In the genomic region with DNA sequence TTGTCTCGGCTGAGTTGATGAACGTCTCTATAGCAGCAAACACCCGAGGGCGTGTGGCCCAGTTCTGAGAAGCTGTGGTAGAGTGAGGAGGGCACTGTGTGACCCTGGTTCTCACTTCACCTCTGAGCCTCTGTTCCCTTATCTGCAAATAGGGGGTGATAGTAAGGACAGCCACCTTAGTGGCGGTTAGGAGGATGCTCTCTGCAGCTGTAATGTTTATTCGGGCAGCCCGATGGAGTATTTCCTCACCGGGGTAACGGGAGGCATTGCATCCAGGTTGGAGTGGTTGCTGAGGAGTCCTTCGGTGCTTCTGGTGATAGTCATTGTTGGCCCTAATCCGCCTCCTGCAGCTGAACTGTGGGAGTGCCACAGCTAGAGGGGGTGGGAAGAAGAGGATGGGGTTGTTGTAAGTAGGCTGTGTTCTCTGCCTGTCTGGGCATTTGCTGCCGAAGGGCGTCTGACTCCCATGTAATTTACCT, we compare ENCODE assay signal across 8 cellular contexts. TPM values are rescaled to one million over a fixed set of nuclear protein-coding genes. Genes with fewer than 3 reads are reported as not detected.
DNase-seq lines count a peak whose midpoint lies in the region; ATAC-seq and TF ChIP-seq lines count a peak whose summit lies in the region.

No MANE protein-coding gene starts in this region.

- no peak for TF ChIP-seq POLR2A in esophagus muscularis mucosa (IDR thresholded peaks at IDR 0.05; ENCODE audit: low read depth)

- peak; percentile 74 for ATAC-seq in activated CD8-positive, alpha-beta T cell treated with anti-CD3 and anti-CD28 coated beads, Interleukin-2, amount 10 ng/mL, durations not matched to agents 7 days and 5 days
- peak; percentile 68 to 70 for ATAC-seq in natural killer cell treated with Interleukin-12 subunit alpha and Interleukin-12 subunit beta and Interleukin-15 and Interleukin-18, amount 100 ng/mL, for 72 hours
- ATAC-seq in HG03095 (IDR thresholded peaks at IDR 0.05; ENCODE audit: unreplicated experiment), result no peak
- no peak for ATAC-seq in HG03139 (IDR thresholded peaks at IDR 0.05; ENCODE audit: unreplicated experiment)

- TF ChIP-seq EP300 in esophagus muscularis mucosa (IDR thresholded peaks at IDR 0.05), result no peak

- POLR2A ChIA-PET in AG04450 (lab: Yijun Ruan, JAX), result no interaction called here
- POLR2A ChIA-PET in activated CD8-positive, alpha-beta T cell treated with anti-CD3 and anti-CD28 coated beads, Interleukin-2, amount 10 ng/mL, durations not matched to agents 7 days and 5 days (lab: Charles Lee), result interaction anchor here (1.0 to 3.4 kb wide), 4 partner anchors 10 to 58 kb away, joined by 4 to 21 read pairs (median 15); no protein-coding TSS in a partner anchor

- WGBS in esophagus muscularis mucosa, result 21% methylated on average over 8 of the region's 13 CpGs

- intact Hi-C loops in esophagus muscularis mucosa (cut with DNase I), result no loop called here

- H3K4me3 ChIP-seq in AG04450 (ENCODE audit: low read depth, low read length), result 0 out of 2 replicates have a peak overlapping the region, but pooled peaks have one; percentile 10
- peak overlapping the region; percentile 22 to 40 (median 30) for H3K4me3 ChIP-seq in esophagus muscularis mucosa

- peaks cover 85% of the 10 kb centered on the region for H3K4me1 Mint-ChIP-seq in activated CD8-positive, alpha-beta T cell treated with anti-CD3 and anti-CD28 coated beads, Interleukin-2, amount 10 ng/mL, durations not matched to agents 7 days and 5 days (ENCODE audit: low read depth)
- peaks cover 72 to 81% of the 10 kb centered on the region in 2 donors for H3K4me1 Mint-ChIP-seq in natural killer cell treated with Interleukin-12 subunit alpha and Interleukin-12 subunit beta and Interleukin-15 and Interleukin-18, amount 100 ng/mL, for 72 hours (ENCODE audit: low read depth in 2 of 2)

- H3K9me3 ChIP-seq in AG04450 (ENCODE audit: control insufficient read depth, insufficient read depth, low read length), result no peaks in the 10 kb centered on the region
- H3K9me3 ChIP-seq in esophagus muscularis mucosa, result no peaks in the 10 kb centered on the region

- in situ Hi-C loops in KBM-7 (cut with MboI; ENCODE audit: low pct_unique_long_range_greater_than_20kb, low sequenced_read_pairs), result no loop called here

- no peaks in the 10 kb centered on the region for H3K36me3 ChIP-seq in esophagus muscularis mucosa

- TF ChIP-seq CTCF in AG04450 (IDR thresholded peaks at IDR 0.05; ENCODE audit: low read depth, low read length) (peak; percentile 32), esophagus muscularis mucosa (IDR thresholded peaks at IDR 0.05) (peak; percentile 49 to 64 (median 59))

- peak overlapping the region; percentile 76 for H3K4me3 Mint-ChIP-seq in activated CD8-positive, alpha-beta T cell treated with anti-CD3 and anti-CD28 coated beads, Interleukin-2, amount 10 ng/mL, durations not matched to agents 7 days and 5 days
- H3K4me3 Mint-ChIP-seq in natural killer cell treated with Interleukin-12 subunit alpha and Interleukin-12 subunit beta and Interleukin-15 and Interleukin-18, amount 100 ng/mL, for 72 hours, result peak overlapping the region; percentile 85

- peaks cover 93 to 100% (median 99%) of the 10 kb centered on the region in 4 donors for H3K4me1 ChIP-seq in esophagus muscularis mucosa

- DNase-seq in AG04450 (ENCODE audit: low read depth, low spot score) (no peak), KBM-7 (peak; percentile 49), esophagus muscularis mucosa (ENCODE audit: extremely low spot score) (no peak)
- DNase-seq in activated CD8-positive, alpha-beta T cell treated with anti-CD3 and anti-CD28 coated beads, Interleukin-2, amount 10 ng/mL, durations not matched to agents 7 days and 5 days, result peak; percentile 69
- no peak for DNase-seq in natural killer cell treated with Interleukin-12 subunit alpha and Interleukin-12 subunit beta and Interleukin-15 and Interleukin-18, amount 100 ng/mL, for 72 hours (ENCODE audit: low spot score)
- no peak for DNase-seq in activated CD4-positive, CD25-positive, alpha-beta regulatory T cell treated with anti-CD3 and anti-CD28 coated beads, Interleukin-2, amount 50 U/mL, for 72 hours

- H3K36me3 Mint-ChIP-seq in activated CD8-positive, alpha-beta T cell treated with anti-CD3 and anti-CD28 coated beads, Interleukin-2, amount 10 ng/mL, durations not matched to agents 7 days and 5 days (ENCODE audit: low read depth), result peaks cover 42% of the 10 kb centered on the region
- H3K36me3 Mint-ChIP-seq in natural killer cell treated with Interleukin-12 subunit alpha and Interleukin-12 subunit beta and Interleukin-15 and Interleukin-18, amount 100 ng/mL, for 72 hours, result no peaks in the 10 kb centered on the region

- peak overlapping the region; percentile 76 for H3K27ac Mint-ChIP-seq in activated CD8-positive, alpha-beta T cell treated with anti-CD3 and anti-CD28 coated beads, Interleukin-2, amount 10 ng/mL, durations not matched to agents 7 days and 5 days
- peak overlapping the region; percentile 95 to 98 for H3K27ac Mint-ChIP-seq in natural killer cell treated with Interleukin-12 subunit alpha and Interleukin-12 subunit beta and Interleukin-15 and Interleukin-18, amount 100 ng/mL, for 72 hours

- no peaks in the 10 kb centered on the region for H3K27me3 Mint-ChIP-seq in activated CD8-positive, alpha-beta T cell treated with anti-CD3 and anti-CD28 coated beads, Interleukin-2, amount 10 ng/mL, durations not matched to agents 7 days and 5 days (ENCODE audit: low read depth)
- H3K27me3 Mint-ChIP-seq in natural killer cell treated with Interleukin-12 subunit alpha and Interleukin-12 subunit beta and Interleukin-15 and Interleukin-18, amount 100 ng/mL, for 72 hours, result no peaks in the 10 kb centered on the region

- CTCF ChIA-PET in AG04450 (lab: Charles Lee), result interaction anchor here (0.6 to 1.0 kb wide), 2 partner anchors 27 to 57 kb away, joined by 3 read pairs; no protein-coding TSS in a partner anchor
- CTCF ChIA-PET in activated CD8-positive, alpha-beta T cell treated with anti-CD3 and anti-CD28 coated beads, Interleukin-2, amount 10 ng/mL, durations not matched to agents 7 days and 5 days (lab: Charles Lee), result interaction anchor here (1.0 to 4.5 kb wide), 12 partner anchors 10 to 225 kb away, joined by 3 to 33 read pairs (median 5); no protein-coding TSS in a partner anchor

- H3K27me3 ChIP-seq in AG04450 (ENCODE audit: control insufficient read depth, insufficient read depth, low read length) (no peaks in the 10 kb centered on the region), esophagus muscularis mucosa (no peaks in the 10 kb centered on the region)

- H3K9me3 Mint-ChIP-seq in activated CD8-positive, alpha-beta T cell treated with anti-CD3 and anti-CD28 coated beads, Interleukin-2, amount 10 ng/mL, durations not matched to agents 7 days and 5 days (ENCODE audit: insufficient read depth), result no peaks in the 10 kb centered on the region
- no peaks in the 10 kb centered on the region for H3K9me3 Mint-ChIP-seq in natural killer cell treated with Interleukin-12 subunit alpha and Interleukin-12 subunit beta and Interleukin-15 and Interleukin-18, amount 100 ng/mL, for 72 hours

- peak overlapping the region; percentile 24 for H3K27ac ChIP-seq in AG04450 (ENCODE audit: low read depth, low read length)
- H3K27ac ChIP-seq in esophagus muscularis mucosa (replicated peaks in 1 of 4), result peak overlapping the region; percentile 68 to 99 (median 80)

RNA-seq across cellular contexts. Expression of a gene that starts 13.9 kb away (rescaled TPM):
- 31.8 and 37.3 TPM in 2 replicates for polyA plus RNA-seq in AG04450 (2011; rRNA removed)
- polyA minus RNA-seq in AG04450 (2011; rRNA and poly(A)+ RNA removed), result 70.2 and 78.0 TPM in 2 replicates
- 100 to 1,000 TPM; 215 to 216 TPM for total RNA-seq in activated CD8-positive, alpha-beta T cell treated with anti-CD3 and anti-CD28 coated beads, Interleukin-2, amount 10 ng/mL, durations not matched to agents 7 days and 5 days
- 100 to 1,000 TPM; 109 to 226 (median 148) TPM for total RNA-seq in esophagus muscularis mucosa
- total RNA-seq in natural killer cell treated with Interleukin-12 subunit alpha and Interleukin-12 subunit beta and Interleukin-15 and Interleukin-18, amount 100 ng/mL, for 72 hours, result 100 to 1,000 TPM; 122 to 246 TPM

Comparison
In these comparisons a context has a peak if more than half of its experiments do, and no peak if none do; other contexts are left out.
1. DNase-seq: peak in KBM-7 (single experiment) and activated CD8-positive, alpha-beta T cell treated with anti-CD3 and anti-CD28 coated beads, Interleukin-2, amount 10 ng/mL, durations not matched to agents 7 days and 5 days (single experiment); none in AG04450 (single experiment), esophagus muscularis mucosa (single experiment), natural killer cell treated with Interleukin-12 subunit alpha and Interleukin-12 subunit beta and Interleukin-15 and Interleukin-18, amount 100 ng/mL, for 72 hours (single experiment) and activated CD4-positive, CD25-positive, alpha-beta regulatory T cell treated with anti-CD3 and anti-CD28 coated beads, Interleukin-2, amount 50 U/mL, for 72 hours (single experiment).
2. ATAC-seq: peak in activated CD8-positive, alpha-beta T cell treated with anti-CD3 and anti-CD28 coated beads, Interleukin-2, amount 10 ng/mL, durations not matched to agents 7 days and 5 days (single experiment) and natural killer cell treated with Interleukin-12 subunit alpha and Interleukin-12 subunit beta and Interleukin-15 and Interleukin-18, amount 100 ng/mL, for 72 hours (2 of 2); none in HG03095 (single experiment) and HG03139 (single experiment).